15 cellular contexts compared by ENCODE assay signal in the genomic region with DNA sequence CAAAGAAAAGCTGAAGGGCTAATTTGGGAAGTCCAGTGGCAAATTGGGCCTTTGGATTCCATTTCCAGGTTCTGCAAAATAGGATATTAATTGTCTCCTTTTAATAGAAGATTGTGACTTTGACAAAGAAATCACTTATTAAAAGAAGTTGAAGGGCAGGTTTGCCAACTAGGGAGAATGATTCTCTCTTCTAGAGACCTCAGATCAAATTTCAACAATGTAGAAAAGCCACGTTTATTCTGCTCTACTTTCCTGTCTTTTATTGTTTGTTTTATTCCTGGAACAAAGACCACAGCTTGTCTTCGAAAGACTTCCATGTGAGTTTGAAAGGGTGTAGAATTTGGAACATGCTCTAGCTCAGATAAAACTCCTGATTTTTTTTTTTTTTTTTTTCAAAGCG.
A peak's percentile ranks its signal among the peaks of the same experiment; 100 is the strongest.
DNase-seq lines count a peak whose midpoint lies in the region; ATAC-seq and TF ChIP-seq lines count a peak whose summit lies in the region.
"Had no signal": no experiment of that assay in that cellular context is flagged by ENCODE, and none has a peak within 500 bp of the region (broad histone marks: within the 10 kb centered on the region; RNA-seq: fewer than 3 reads in every experiment).

No MANE protein-coding gene starts in this region.

- H3K27ac Mint-ChIP-seq in naive thymus-derived CD8-positive, alpha-beta T cell: no peak overlapping the region
- H3K27ac Mint-ChIP-seq: activated naive CD8-positive, alpha-beta T cell treated with anti-CD3 and anti-CD28 coated beads, Interleukin-2, amount 10 ng/mL, durations not matched to agents 7 days and 5 days; CD8-positive, alpha-beta memory T cell had no signal

- no peak overlapping the region for H3K4me3 ChIP-seq in LNCaP clone FGC (ENCODE audit: low read depth, low read length)
- H3K4me3 ChIP-seq: sigmoid colon had no signal

- peaks cover 0 to 9% (median 0%) of the 10 kb centered on the region in 9 donors for H3K9me3 Mint-ChIP-seq in naive thymus-derived CD8-positive, alpha-beta T cell
- H3K9me3 Mint-ChIP-seq: activated naive CD8-positive, alpha-beta T cell treated with anti-CD3 and anti-CD28 coated beads, Interleukin-2, amount 10 ng/mL, durations not matched to agents 7 days and 5 days; activated T-cell treated with anti-CD3 and anti-CD28 coated beads, Interleukin-2, amount 50 U/mL, for 4 hours had no signal

- DNase-seq in DMS153 (lab: John Stamatoyannopoulos, UW) (peak; percentile 40), LNCaP clone FGC (ENCODE audit: low read depth) (peak; percentile 78), NCI-H748 (lab: John Stamatoyannopoulos, UW; ENCODE audit: unreplicated experiment) (peak; percentile 89), epithelial cell of prostate (ENCODE audit: low read depth, low spot score) (no peak), T-helper 2 cell (no peak)
- no peak for DNase-seq in activated CD4-positive, alpha-beta T cell treated with anti-CD3 and anti-CD28 coated beads for 48 hours
- no peak for DNase-seq in naive thymus-derived CD8-positive, alpha-beta T cell
- DNase-seq: activated CD4-positive, alpha-beta T cell treated with anti-CD3 and anti-CD28 coated beads, Interleukin-2, amount 50 U/mL, for 48 hours; activated naive CD8-positive, alpha-beta T cell treated with anti-CD3 and anti-CD28 coated beads, Interleukin-2, amount 10 ng/mL, durations not matched to agents 7 days and 5 days; activated T-cell treated with anti-CD3 and anti-CD28 coated beads, Interleukin-2, amount 50 U/mL, for 4 hours; CD8-positive, alpha-beta memory T cell; NCI-H446 treated with DMSO at 0.1 percent for 48 hours; sigmoid colon; stimulated activated CD4-positive, alpha-beta T cell treated with anti-CD3 and anti-CD28 coated beads, Interleukin-4, amount 100 ng/mL, for 1 hour had no signal

- no peaks in the 10 kb centered on the region for H3K36me3 Mint-ChIP-seq in naive thymus-derived CD8-positive, alpha-beta T cell
- H3K36me3 Mint-ChIP-seq: activated naive CD8-positive, alpha-beta T cell treated with anti-CD3 and anti-CD28 coated beads, Interleukin-2, amount 10 ng/mL, durations not matched to agents 7 days and 5 days; CD8-positive, alpha-beta memory T cell had no signal

- no peak for ATAC-seq in naive thymus-derived CD8-positive, alpha-beta T cell
- ATAC-seq in HG03521 (IDR thresholded peaks at IDR 0.05; ENCODE audit: unreplicated experiment): no peak
- ATAC-seq: activated T-cell treated with anti-CD3 and anti-CD28 coated beads, Interleukin-2, amount 50 U/mL, for 4 hours had no signal

- POLR2A ChIA-PET in naive thymus-derived CD8-positive, alpha-beta T cell (lab: Charles Lee): no interaction called here

- H3K27ac ChIP-seq in epithelial cell of prostate: peak overlapping the region; percentile 67
- H3K27ac ChIP-seq: sigmoid colon had no signal

- no peak for TF ChIP-seq CTCF in LNCaP clone FGC (IDR thresholded peaks at IDR 0.05; ENCODE audit: control insufficient read depth, extremely low read depth, insufficient read depth)

- no peaks in the 10 kb centered on the region for H3K4me1 Mint-ChIP-seq in naive thymus-derived CD8-positive, alpha-beta T cell
- H3K4me1 Mint-ChIP-seq: activated naive CD8-positive, alpha-beta T cell treated with anti-CD3 and anti-CD28 coated beads, Interleukin-2, amount 10 ng/mL, durations not matched to agents 7 days and 5 days; CD8-positive, alpha-beta memory T cell had no signal

- H3K4me3 Mint-ChIP-seq in naive thymus-derived CD8-positive, alpha-beta T cell: no peak overlapping the region
- H3K4me3 Mint-ChIP-seq: activated naive CD8-positive, alpha-beta T cell treated with anti-CD3 and anti-CD28 coated beads, Interleukin-2, amount 10 ng/mL, durations not matched to agents 7 days and 5 days; activated T-cell treated with anti-CD3 and anti-CD28 coated beads, Interleukin-2, amount 50 U/mL, for 4 hours; CD8-positive, alpha-beta memory T cell had no signal

- H3K27me3 Mint-ChIP-seq in naive thymus-derived CD8-positive, alpha-beta T cell: no peaks in the 10 kb centered on the region
- H3K27me3 Mint-ChIP-seq: activated naive CD8-positive, alpha-beta T cell treated with anti-CD3 and anti-CD28 coated beads, Interleukin-2, amount 10 ng/mL, durations not matched to agents 7 days and 5 days; CD8-positive, alpha-beta memory T cell had no signal

Comparison
In these comparisons a context has a peak if more than half of its experiments do, and no peak if none do; other contexts are left out.
1. DNase-seq: peak in DMS153 (single experiment), LNCaP clone FGC (single experiment) and NCI-H748 (single experiment); none in epithelial cell of prostate (single experiment), activated CD4-positive, alpha-beta T cell treated with anti-CD3 and anti-CD28 coated beads for 48 hours (single experiment), naive thymus-derived CD8-positive, alpha-beta T cell (0 of 10) and T-helper 2 cell (0 of 5).